Comparison of ENCODE assay signal across 8 cellular contexts in the genomic region with DNA sequence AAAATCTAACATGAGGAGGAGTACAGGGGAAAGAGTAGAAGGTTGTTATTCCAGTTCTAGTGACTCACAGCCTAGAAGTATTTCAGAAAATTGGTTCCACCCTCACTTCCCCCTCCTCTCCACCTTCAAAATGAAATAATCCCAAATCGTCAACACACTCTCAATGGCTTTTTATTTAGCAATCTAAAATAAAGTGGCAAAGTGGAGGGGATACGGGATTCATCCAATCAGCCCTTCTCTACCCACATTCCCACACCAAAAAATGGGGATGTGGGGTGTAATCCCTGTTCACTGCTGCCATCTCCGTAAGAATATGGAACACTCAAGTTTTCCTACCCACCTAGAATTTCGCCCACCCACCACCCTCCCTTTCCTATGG. TPM values are rescaled to one million over a fixed set of nuclear protein-coding genes. Genes with fewer than 3 reads are reported as not detected.
DNase-seq lines count a peak whose midpoint lies in the region; ATAC-seq, FAIRE-seq and TF ChIP-seq lines count a peak whose summit lies in the region.

No MANE protein-coding gene starts in this region.

- ATAC-seq in A549 (peak; percentile 43 to 59), HG03342 (IDR thresholded peaks at IDR 0.05; ENCODE audit: unreplicated experiment) (no peak)

- peak overlapping the region; percentile 98 for H2AFZ ChIP-seq in parathyroid adenoma

- peak overlapping the region; percentile 96 to 98 for H3K27ac ChIP-seq in A549
- H3K27ac ChIP-seq in parathyroid adenoma: peak overlapping the region; percentile 89

- H3K36me3 ChIP-seq in parathyroid adenoma (ENCODE audit: control insufficient read depth, insufficient read depth, low read length): no peaks in the 10 kb centered on the region

- FAIRE-seq in A549 (lab: Jason Lieb, UNC): no peak
- peak; percentile 75 for FAIRE-seq in GM19239 (lab: Jason Lieb, UNC)

- no peak for TF ChIP-seq CTCF in A549 (IDR thresholded peaks at IDR 0.05)
- TF ChIP-seq CTCF in WI38 (IDR thresholded peaks at IDR 0.05; ENCODE audit: low read depth, low read length): no peak
- no peak for TF ChIP-seq CTCF in foreskin fibroblast (IDR thresholded peaks at IDR 0.05; ENCODE audit: low read depth, low read length)
- no peak for TF ChIP-seq CTCF in parathyroid adenoma (IDR thresholded peaks at IDR 0.05)

- H3K27me3 ChIP-seq in parathyroid adenoma (ENCODE audit: control insufficient read depth, insufficient read depth, low read length): no peaks in the 10 kb centered on the region

- CTCF ChIA-PET in A549 (lab: Yijun Ruan, JAX): interaction anchor here (0.7 to 1.2 kb wide), 5 partner anchors 10 to 20 kb away, joined by 3 to 5 read pairs (median 3); no protein-coding TSS in a partner anchor

- TF ChIP-seq EP300 in A549 (IDR thresholded peaks at IDR 0.05): no peak

- POLR2A ChIA-PET in A549 (lab: Yijun Ruan, JAX): no interaction called here

- DNase-seq in A549 (ENCODE audit: low read depth in 1 of 2, low spot score in 1 of 2): no peak
- DNase-seq in GM19239 (ENCODE audit: insufficient read length, low spot score): no peak
- peak in 1 of 2 donors; percentile 65 for DNase-seq in foreskin fibroblast
- no peak for DNase-seq in activated gamma-delta T cell (lab: John Stamatoyannopoulos, UW)
- DNase-seq in ecto neural progenitor cell (ENCODE audit: low spot score): no peak

- H3K4me1 ChIP-seq in A549 (peaks cover 47% of the 10 kb centered on the region), parathyroid adenoma (peaks cover 2% of the 10 kb centered on the region)

- peaks cover 22% of the 10 kb centered on the region for H3K79me2 ChIP-seq in parathyroid adenoma

- WGBS in A549 (ENCODE audit: missing lambda C conversion rate): 0% methylated on average over 4 of the region's 4 CpGs

- TF ChIP-seq RAD21 in A549 (conservative IDR thresholded peaks at IDR 0.05 in 1 of 2, IDR thresholded peaks at IDR 0.05 in 1 of 2): no peak

- peak overlapping the region; percentile 79 for H3K9ac ChIP-seq in parathyroid adenoma

- TF ChIP-seq POLR2A in A549 (IDR thresholded peaks at IDR 0.05; ENCODE audit: low read length): no peak

- H3K4me2 ChIP-seq in A549 (peak overlapping the region; percentile 97), parathyroid adenoma (ENCODE audit: low read length) (peak overlapping the region; percentile 58)

- peak overlapping the region; percentile 92 for H3K4me3 ChIP-seq in A549
- H3K4me3 ChIP-seq in WI38 (ENCODE audit: low read depth, low read length): peak overlapping the region; percentile 89
- H3K4me3 ChIP-seq in foreskin fibroblast (ENCODE audit: low read depth in 1 of 2, low read length in 2 of 2): peak overlapping the region; percentile 78 to 95
- peak overlapping the region; percentile 88 for H3K4me3 ChIP-seq in parathyroid adenoma (ENCODE audit: low read depth, low read length)

- H3K9me3 ChIP-seq in A549: no peaks in the 10 kb centered on the region
- H3K9me3 ChIP-seq in parathyroid adenoma (ENCODE audit: control insufficient read depth, low read length): no peaks in the 10 kb centered on the region

TF ChIP-seq in A549, 52 proteins besides CTCF, POLR2A, EP300 and RAD21:
- TF ChIP-seq FOSL2 (IDR thresholded peaks at IDR 0.05) (no peak), FOSL2 (CRISPR knock-in tag; IDR thresholded peaks at IDR 0.05) (peak; percentile 45), TFCP2L1 (CRISPR knock-in tag; IDR thresholded peaks at IDR 0.05) (no peak)

RNA-seq across cellular contexts. Expression of gene NCKAP1, which starts 1.0 kb away (rescaled TPM):
- polyA plus RNA-seq in A549 (2011; rRNA removed) (194 and 201 TPM in 2 replicates), A549 (2017; fragmentation: RNase III; extraction: RNeasy Plus Mini Kit Qiagen cat#74134 plus additional on column Dnase treatment) (89.4 to 106 TPM (median 98.8 TPM) in 3 replicates)
- polyA plus RNA-seq in A549 (2012; cell fraction: cytosol; rRNA removed): 63.8 and 70.9 TPM in 2 replicates
- polyA plus RNA-seq in A549 (2012; cell fraction: nucleus; rRNA removed): 26.5 and 28.7 TPM in 2 replicates
- 71.5 and 81.4 TPM in 2 replicates for polyA minus RNA-seq in A549 (2011; rRNA and poly(A)+ RNA removed)

RNA-seq across cellular contexts. Expression of gene DUSP19, which starts 41.3 kb away (rescaled TPM):
- 4.4 TPM in 2 replicates for polyA plus RNA-seq in A549 (2011; rRNA removed)
- polyA plus RNA-seq in A549 (2012; cell fraction: cytosol; rRNA removed): 0.73 and 0.91 TPM in 2 replicates
- 0.23 and 0.32 TPM in 2 replicates for polyA plus RNA-seq in A549 (2012; cell fraction: nucleus; rRNA removed)
- 1.1 to 1.5 TPM (median 1.2 TPM) in 3 replicates for polyA plus RNA-seq in A549 (2017; fragmentation: RNase III; extraction: RNeasy Plus Mini Kit Qiagen cat#74134 plus additional on column Dnase treatment)
- polyA minus RNA-seq in A549 (2011; rRNA and poly(A)+ RNA removed): 2.8 and 5.5 TPM in 2 replicates
